ENCODE assay signal across 33 cellular contexts in the genomic region with DNA sequence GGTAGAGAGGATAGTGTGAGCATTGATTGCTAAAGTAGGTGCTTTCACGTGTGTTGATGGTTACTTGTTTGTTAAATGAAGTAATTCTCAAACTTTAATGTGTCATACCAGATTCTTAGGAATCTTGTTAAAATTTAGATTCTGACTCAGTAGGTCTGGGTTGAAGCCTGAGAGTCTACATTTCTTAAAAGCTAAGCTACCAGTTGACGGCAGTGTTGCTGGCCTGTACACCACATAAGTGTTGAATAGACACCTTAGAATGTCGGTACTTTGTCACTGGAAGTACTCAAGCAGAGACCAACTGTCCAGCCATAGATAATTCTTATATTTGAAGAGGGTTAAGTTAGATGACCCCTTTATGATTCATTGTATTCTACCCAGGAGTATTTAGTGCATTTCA.
"Had no signal": no experiment of that assay in that cellular context is flagged by ENCODE, and none has a peak within 500 bp of the region (broad histone marks: within the 10 kb centered on the region; RNA-seq: fewer than 3 reads in every experiment).

No MANE protein-coding gene starts in this region.

- H3K36me3 Mint-ChIP-seq: activated CD8-positive, alpha-beta memory T cell treated with anti-CD3 and anti-CD28 coated beads, Interleukin-2, amount 10 ng/mL, durations not matched to agents 7 days and 5 days had no signal

- H3K27ac Mint-ChIP-seq: activated CD4-positive, alpha-beta memory T cell treated with anti-CD3 and anti-CD28 coated beads for 36 hours; activated CD4-positive, alpha-beta T cell treated with anti-CD3 and anti-CD28 coated beads for 36 hours; activated CD4-positive, alpha-beta T cell treated with anti-CD3 and anti-CD28 coated beads, Interleukin-2, amount 10 ng/mL, durations not matched to agents 24 days and 14 days; activated CD8-positive, alpha-beta memory T cell treated with anti-CD3 and anti-CD28 coated beads, Interleukin-2, amount 10 ng/mL, durations not matched to agents 7 days and 5 days; activated CD8-positive, alpha-beta T cell treated with anti-CD3 and anti-CD28 coated beads, Interleukin-2, amount 10 ng/mL, durations not matched to agents 7 days and 5 days; activated naive CD4-positive, alpha-beta T cell treated with anti-CD3 and anti-CD28 coated beads, Interleukin-2, amount 10 ng/mL, durations not matched to agents 7 days and 5 days; activated naive CD8-positive, alpha-beta T cell; activated T-helper 1 cell treated with anti-CD3 and anti-CD28 coated beads, Interleukin-12 subunit alpha, Interleukin-12 subunit beta, Interleukin-2, Interleukin-4 antibody, amounts not matched to agents 30 ng/mL and 10 ng/mL and 1 ng/mL, durations not matched to agents 14 hours and 24 hours and 36 hours; activated T-helper 2 cell treated with anti-CD3 and anti-CD28 coated beads, Interferon-gamma antibody, Interleukin-2, Interleukin-4, amounts not matched to agents 10 μg/mL and 5 μg/mL and 100 μg/mL, durations not matched to agents 14 hours and 24 hours and 36 hours; dendritic cell treated with granulocyte-macrophage colony-stimulating factor and Interleukin-4, amounts not matched to agents 40 ng/mL and 50 ng/mL, for 4 days; endodermal cell; T-helper 1 cell treated with Interleukin-12 subunit alpha and Interleukin-12 subunit beta and Interleukin-4 antibody, amounts not matched to agents 30 μg/mL and 1 μg/mL, for 36 hours; T-helper 2 cell treated with Interferon-gamma antibody and Interleukin-4, amounts not matched to agents 5 μg/mL and 100 μg/mL, for 36 hours had no signal

- DNase-seq: activated CD4-positive, alpha-beta memory T cell treated with anti-CD3 and anti-CD28 coated beads for 36 hours; activated CD4-positive, alpha-beta T cell treated with anti-CD3 and anti-CD28 coated beads for 36 hours; activated CD4-positive, alpha-beta T cell treated with anti-CD3 and anti-CD28 coated beads, Interleukin-2, amount 10 ng/mL, durations not matched to agents 24 days and 14 days; activated CD4-positive, CD25-positive, alpha-beta regulatory T cell; activated CD4-positive, CD25-positive, alpha-beta regulatory T cell treated with anti-CD3 and anti-CD28 coated beads, Interleukin-2, amount 50 U/mL, for 72 hours; activated CD8-positive, alpha-beta memory T cell treated with anti-CD3 and anti-CD28 coated beads, Interleukin-2, amount 10 ng/mL, durations not matched to agents 7 days and 5 days; activated CD8-positive, alpha-beta memory T cell treated with anti-CD3 and anti-CD28 coated beads, Interleukin-2, amount 50 U/mL, for 4 hours; activated CD8-positive, alpha-beta T cell treated with anti-CD3 and anti-CD28 coated beads, Interleukin-2, amount 10 ng/mL, durations not matched to agents 7 days and 5 days; activated effector memory CD4-positive, alpha-beta T cell treated with anti-CD3 and anti-CD28 coated beads, Interleukin-2, amount 50 U/mL, for 16 hours; activated naive CD4-positive, alpha-beta T cell treated with anti-CD3 and anti-CD28 coated beads, Interleukin-2, amount 10 ng/mL, durations not matched to agents 7 days and 5 days; activated T-cell treated with anti-CD3 and anti-CD28 coated beads, Interleukin-2, amount 50 U/mL, for 1 hour; activated T-cell treated with anti-CD3 and anti-CD28 coated beads, Interleukin-2, amount 50 U/mL, for 48 hours; amniotic stem cell; anterior cingulate cortex; brain microvascular endothelial cell; dorsolateral prefrontal cortex; effector memory CD4-positive, alpha-beta T cell; endodermal cell; foreskin fibroblast; head of caudate nucleus; T1000 had no signal

- H3K4me1 Mint-ChIP-seq: activated CD4-positive, alpha-beta T cell treated with anti-CD3 and anti-CD28 coated beads, Interleukin-2, amount 10 ng/mL, durations not matched to agents 24 days and 14 days; activated CD8-positive, alpha-beta memory T cell treated with anti-CD3 and anti-CD28 coated beads, Interleukin-2, amount 10 ng/mL, durations not matched to agents 7 days and 5 days; central memory CD8-positive, alpha-beta T cell; endodermal cell had no signal

- H3K27me3 ChIP-seq: brain microvascular endothelial cell, dorsolateral prefrontal cortex had no signal

- H3K27me3 Mint-ChIP-seq: activated CD4-positive, alpha-beta memory T cell treated with anti-CD3 and anti-CD28 coated beads for 36 hours; activated CD4-positive, alpha-beta T cell treated with anti-CD3 and anti-CD28 coated beads for 36 hours; activated CD4-positive, alpha-beta T cell treated with anti-CD3 and anti-CD28 coated beads, Interleukin-2, amount 10 ng/mL, durations not matched to agents 24 days and 14 days; activated CD8-positive, alpha-beta memory T cell treated with anti-CD3 and anti-CD28 coated beads, Interleukin-2, amount 10 ng/mL, durations not matched to agents 7 days and 5 days; activated naive CD4-positive, alpha-beta T cell treated with anti-CD3 and anti-CD28 coated beads, Interleukin-2, amount 10 ng/mL, durations not matched to agents 7 days and 5 days; activated naive CD8-positive, alpha-beta T cell; dendritic cell treated with granulocyte-macrophage colony-stimulating factor and Interleukin-4, amounts not matched to agents 40 ng/mL and 50 ng/mL, for 4 days had no signal

- FAIRE-seq: astrocyte, bronchial epithelial cell, frontal cortex had no signal

- H3K4me3 ChIP-seq: coronary artery, dorsolateral prefrontal cortex had no signal

- ATAC-seq: activated CD4-positive, alpha-beta T cell treated with anti-CD3 and anti-CD28 coated beads for 36 hours; activated CD8-positive, alpha-beta memory T cell treated with anti-CD3 and anti-CD28 coated beads, Interleukin-2, amount 10 ng/mL, durations not matched to agents 7 days and 5 days; activated CD8-positive, alpha-beta T cell treated with anti-CD3 and anti-CD28 coated beads, Interleukin-2, amount 10 ng/mL, durations not matched to agents 7 days and 5 days; esophagus mucosa had no signal

- H3K4me3 Mint-ChIP-seq: activated CD4-positive, alpha-beta memory T cell treated with anti-CD3 and anti-CD28 coated beads for 36 hours; activated CD4-positive, alpha-beta T cell treated with anti-CD3 and anti-CD28 coated beads for 36 hours; activated CD4-positive, alpha-beta T cell treated with anti-CD3 and anti-CD28 coated beads, Interleukin-2, amount 10 ng/mL, durations not matched to agents 24 days and 14 days; activated CD8-positive, alpha-beta memory T cell treated with anti-CD3 and anti-CD28 coated beads, Interleukin-2, amount 10 ng/mL, durations not matched to agents 7 days and 5 days; activated CD8-positive, alpha-beta T cell treated with anti-CD3 and anti-CD28 coated beads, Interleukin-2, amount 10 ng/mL, durations not matched to agents 7 days and 5 days; activated naive CD4-positive, alpha-beta T cell treated with anti-CD3 and anti-CD28 coated beads, Interleukin-2, amount 10 ng/mL, durations not matched to agents 7 days and 5 days; activated naive CD8-positive, alpha-beta T cell; activated T-helper 1 cell treated with anti-CD3 and anti-CD28 coated beads, Interleukin-12 subunit alpha, Interleukin-12 subunit beta, Interleukin-2, Interleukin-4 antibody, amounts not matched to agents 30 ng/mL and 10 ng/mL and 1 ng/mL, durations not matched to agents 14 hours and 24 hours and 36 hours; central memory CD8-positive, alpha-beta T cell; dendritic cell treated with granulocyte-macrophage colony-stimulating factor and Interleukin-4, amounts not matched to agents 40 ng/mL and 50 ng/mL, for 4 days; endodermal cell; T-helper 1 cell treated with Interleukin-12 subunit alpha and Interleukin-12 subunit beta and Interleukin-4 antibody, amounts not matched to agents 30 μg/mL and 1 μg/mL, for 36 hours; T-helper 2 cell treated with Interferon-gamma antibody and Interleukin-4, amounts not matched to agents 5 μg/mL and 100 μg/mL, for 36 hours had no signal

- H3K9me3 Mint-ChIP-seq: activated CD4-positive, alpha-beta memory T cell treated with anti-CD3 and anti-CD28 coated beads for 36 hours; activated CD4-positive, alpha-beta T cell treated with anti-CD3 and anti-CD28 coated beads, Interleukin-2, amount 10 ng/mL, durations not matched to agents 24 days and 14 days; activated naive CD4-positive, alpha-beta T cell treated with anti-CD3 and anti-CD28 coated beads, Interleukin-2, amount 10 ng/mL, durations not matched to agents 7 days and 5 days; activated T-helper 1 cell treated with anti-CD3 and anti-CD28 coated beads, Interleukin-12 subunit alpha, Interleukin-12 subunit beta, Interleukin-2, Interleukin-4 antibody, amounts not matched to agents 30 ng/mL and 10 ng/mL and 1 ng/mL, durations not matched to agents 14 hours and 24 hours and 36 hours; activated T-helper 2 cell treated with anti-CD3 and anti-CD28 coated beads, Interferon-gamma antibody, Interleukin-2, Interleukin-4, amounts not matched to agents 10 μg/mL and 5 μg/mL and 100 μg/mL, durations not matched to agents 14 hours and 24 hours and 36 hours; central memory CD8-positive, alpha-beta T cell; dendritic cell treated with granulocyte-macrophage colony-stimulating factor and Interleukin-4, amounts not matched to agents 40 ng/mL and 50 ng/mL, for 4 days; endodermal cell; T-helper 1 cell treated with Interleukin-12 subunit alpha and Interleukin-12 subunit beta and Interleukin-4 antibody, amounts not matched to agents 30 μg/mL and 1 μg/mL, for 36 hours; T-helper 2 cell treated with Interferon-gamma antibody and Interleukin-4, amounts not matched to agents 5 μg/mL and 100 μg/mL, for 36 hours had no signal

- H3K27ac ChIP-seq: brain microvascular endothelial cell, coronary artery had no signal
